ENCODE assay signal across 1 cellular context in the genomic region with DNA sequence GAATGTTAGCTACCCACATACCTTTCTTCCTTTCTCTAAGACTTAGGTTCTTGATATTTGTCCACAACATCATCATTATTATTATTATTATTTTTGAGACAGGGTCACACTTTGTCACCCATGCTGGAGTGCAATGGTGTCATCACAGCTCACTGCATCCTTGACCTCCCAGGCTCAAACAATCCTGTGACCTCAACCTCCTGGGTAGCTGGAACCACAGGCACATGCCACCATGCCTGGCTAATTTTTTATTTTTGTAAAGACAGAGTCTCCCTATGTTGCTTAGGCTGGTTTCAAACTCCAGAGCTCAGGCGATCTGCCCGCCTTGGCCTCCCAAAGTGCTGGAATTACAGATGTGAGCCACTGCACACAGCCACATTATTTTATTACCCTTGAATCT.
TF ChIP-seq lines count a peak whose summit lies in the region.

No MANE protein-coding gene starts in this region.

TF ChIP-seq in WTC11, 78 proteins besides CTCF, POLR2A, EP300 and RAD21 (continued from another document):
- no peak for TF ChIP-seq MXD4 (CRISPR knock-in tag; IDR thresholded peaks at IDR 0.05; ENCODE audit: borderline replicate concordance)
TF ChIP-seq in WTC11: peak in this region for 0.
